22 cellular contexts compared by ENCODE assay signal in genomic region chr6:168097221-168097620, GRCh38. TPM values are rescaled to one million over a fixed set of nuclear protein-coding genes. Genes with fewer than 3 reads are reported as not detected.
A peak's percentile ranks its signal among the peaks of the same experiment; 100 is the strongest.
DNase-seq lines count a peak whose midpoint lies in the region; ATAC-seq and TF ChIP-seq lines count a peak whose summit lies in the region.
"Had no signal": no experiment of that assay in that cellular context is flagged by ENCODE, and none has a peak within 500 bp of the region (broad histone marks: within the 10 kb centered on the region; RNA-seq: fewer than 3 reads in every experiment).

No MANE protein-coding gene starts in this region.

- H3K4me3 ChIP-seq in mesenchymal stem cell (ENCODE audit: insufficient read depth in 1 of 2, low read depth in 1 of 2, low read length in 2 of 2) = peak overlapping the region in 1 of 2 experiments; percentile 2
- no peak overlapping the region for H3K4me3 ChIP-seq in stomach
- H3K4me3 ChIP-seq: SK-N-MC had no signal

- no peak overlapping the region for H2BK20ac ChIP-seq in H9 (ENCODE audit: low read depth, low read length, poor library complexity, severe bottlenecking)

- no peak overlapping the region for H4K5ac ChIP-seq in H9 (ENCODE audit: insufficient read length, low read depth, low read length)

- H3K4me3 Mint-ChIP-seq in H9 = no peak overlapping the region
- H3K4me3 Mint-ChIP-seq in glutamatergic neuron (ENCODE audit: unreplicated experiment) = no peak overlapping the region
- H3K4me3 Mint-ChIP-seq: CD4-positive, CD25-positive, alpha-beta regulatory T cell had no signal

- no peak overlapping the region for H2AFZ ChIP-seq in H9 (ENCODE audit: low read length)
- no peak overlapping the region for H2AFZ ChIP-seq in mesenchymal stem cell (ENCODE audit: low read depth, low read length)

- no peaks in the 10 kb centered on the region for H3K79me2 ChIP-seq in H9 (ENCODE audit: insufficient read depth, low read length)

- H3K36me3 Mint-ChIP-seq in H9 (ENCODE audit: insufficient read depth in 1 of 3, low read depth in 3 of 3) (0 out of 7 replicates have a peak, but pooled peaks cover 0 to 5% (median 0%) of the 10 kb centered on the region in 3 experiments), glutamatergic neuron (ENCODE audit: unreplicated experiment) (peaks cover under 1% of the 10 kb centered on the region)
- H3K36me3 Mint-ChIP-seq: CD4-positive, CD25-positive, alpha-beta regulatory T cell had no signal

- H4K20me1 ChIP-seq in H9 (ENCODE audit: control insufficient read depth, insufficient read depth, insufficient read length) = no peaks in the 10 kb centered on the region

- H3K27ac ChIP-seq in H9 (ENCODE audit: insufficient read length, low read depth, low read length) (no peak overlapping the region), mesenchymal stem cell (ENCODE audit: low read length, poor library complexity, severe bottlenecking) (no peak overlapping the region), stomach (peak overlapping the region; percentile 31 to 74 (median 62))
- H3K27ac ChIP-seq: SK-N-MC had no signal

- no peak overlapping the region for H2BK12ac ChIP-seq in H9 (ENCODE audit: insufficient read length, low read depth, low read length)
- no peak overlapping the region for H2BK12ac ChIP-seq in mesenchymal stem cell (ENCODE audit: low read length in 2 of 2)

- H3K9me3 ChIP-seq in H9 (ENCODE audit: control insufficient read depth, low read depth, low read length) = no peaks in the 10 kb centered on the region
- H3K9me3 ChIP-seq in mesenchymal stem cell (ENCODE audit: control insufficient read depth, low read length) = peaks cover 4% of the 10 kb centered on the region
- H3K9me3 ChIP-seq in stomach = peaks cover 0 to 5% (median 2%) of the 10 kb centered on the region in 4 donors
- H3K9me3 ChIP-seq: BE2C had no signal

- H2BK120ac ChIP-seq in H9 (ENCODE audit: low read depth, low read length, poor library complexity, severe bottlenecking) = no peak overlapping the region
- no peak overlapping the region for H2BK120ac ChIP-seq in mesenchymal stem cell (ENCODE audit: low read depth, low read length)

- peaks cover 4% of the 10 kb centered on the region; the same call in 1 of the 2 replicates for H3K4me1 ChIP-seq in H9 (ENCODE audit: insufficient read depth, low read length)
- peaks cover 13% of the 10 kb centered on the region for H3K4me1 ChIP-seq in mesenchymal stem cell (ENCODE audit: control insufficient read depth, insufficient read depth, low read depth, low read length)
- H3K4me1 ChIP-seq in stomach = peaks cover 12 to 30% (median 28%) of the 10 kb centered on the region in 4 donors
- H3K4me1 ChIP-seq: BE2C had no signal

- no peak for TF ChIP-seq EP300 in stomach (IDR thresholded peaks at IDR 0.05)

- H3K36me3 ChIP-seq in mesenchymal stem cell (ENCODE audit: control insufficient read depth in 1 of 2, insufficient read depth in 2 of 2, low read depth in 1 of 2, low read length in 2 of 2) (no peaks in the 10 kb centered on the region), stomach (no peaks in the 10 kb centered on the region)
- H3K36me3 ChIP-seq: BE2C had no signal

- H3K18ac ChIP-seq in H9 (ENCODE audit: insufficient read length, low read depth, low read length) = peak overlapping the region; percentile 22
- H3K18ac ChIP-seq in mesenchymal stem cell (ENCODE audit: low read depth in 1 of 2, low read length in 2 of 2) = no peak overlapping the region

- H3K14ac ChIP-seq in H9 (ENCODE audit: insufficient read depth, low read length) = no peak overlapping the region; the same call in 1 of the 2 replicates
- peak overlapping the region in 1 of 2 experiments; percentile 5 for H3K14ac ChIP-seq in mesenchymal stem cell (ENCODE audit: low read length in 2 of 2)

- H2AK5ac ChIP-seq in H9 (ENCODE audit: insufficient read length, low read length) (no peak overlapping the region), mesenchymal stem cell (ENCODE audit: low read length, severe bottlenecking) (no peak overlapping the region)

- H3K23ac ChIP-seq in H9 (ENCODE audit: insufficient read length, low read depth, low read length) = no peak overlapping the region
- no peak overlapping the region for H3K23ac ChIP-seq in mesenchymal stem cell (ENCODE audit: low read length in 2 of 2)

- H3K27me3 Mint-ChIP-seq in H9 (ENCODE audit: low read depth) (peaks cover 5% of the 10 kb centered on the region), glutamatergic neuron (ENCODE audit: unreplicated experiment) (peaks cover 12% of the 10 kb centered on the region)

- H3K4me1 Mint-ChIP-seq in H9 (peaks cover 23 to 29% of the 10 kb centered on the region in 2 experiments), glutamatergic neuron (ENCODE audit: low read depth, unreplicated experiment) (peaks cover 2% of the 10 kb centered on the region)
- H3K4me1 Mint-ChIP-seq: CD4-positive, CD25-positive, alpha-beta regulatory T cell had no signal

- TF ChIP-seq POLR2A in stomach (IDR thresholded peaks at IDR 0.05) = no peak

- peaks cover 0 to under 1% of the 10 kb centered on the region in 2 experiments; a peak in 2 of 5 replicates for H3K9me3 Mint-ChIP-seq in H9
- peaks cover 5% of the 10 kb centered on the region for H3K9me3 Mint-ChIP-seq in glutamatergic neuron (ENCODE audit: unreplicated experiment)

- no peak overlapping the region for H3K56ac ChIP-seq in H9 (ENCODE audit: insufficient read length, low read depth, low read length)

- intact Hi-C loops in stomach (cut with DNase I; ENCODE audit: low total_unique reads) = no loop called here

- H2BK15ac ChIP-seq in H9 (ENCODE audit: low read depth, low read length) (no peak overlapping the region), mesenchymal stem cell (ENCODE audit: low read depth, poor library complexity, severe bottlenecking) (no peak overlapping the region)

- H3K27me3 ChIP-seq in H9 (ENCODE audit: insufficient read depth, low read length) (no peaks in the 10 kb centered on the region), mesenchymal stem cell (ENCODE audit: control insufficient read depth in 1 of 2, insufficient read depth in 1 of 2, low read length in 2 of 2) (peaks cover 20 to 36% of the 10 kb centered on the region in 2 experiments), stomach (peaks cover 0 to 31% (median 19%) of the 10 kb centered on the region in 3 donors)
- H3K27me3 ChIP-seq: BE2C had no signal

- H3K9ac ChIP-seq in H9 (ENCODE audit: extremely low read depth, insufficient read length, low read length) = no peak overlapping the region
- H3K9ac ChIP-seq in mesenchymal stem cell (ENCODE audit: low read length) = no peak overlapping the region

- no peak overlapping the region for H3K4me2 ChIP-seq in H9 (ENCODE audit: insufficient read depth, insufficient read length, low read length)
- no peak overlapping the region for H3K4me2 ChIP-seq in mesenchymal stem cell (ENCODE audit: low read length, poor library complexity, severe bottlenecking)

- ATAC-seq in GM21390 (IDR thresholded peaks at IDR 0.05; ENCODE audit: unreplicated experiment) (no peak), HG03460 (IDR thresholded peaks at IDR 0.05; ENCODE audit: unreplicated experiment) (no peak)

- DNase-seq in H9 (no peak), glutamatergic neuron (peak; percentile 6), mesenchymal stem cell (no peak), stomach (no peak), superior temporal gyrus (ENCODE audit: extremely low spot score) (no peak)
- DNase-seq: BE2C; CD4-positive, CD25-positive, alpha-beta regulatory T cell; DMS79; HCEC 1CT; KG1; NCI-H1105; NCI-H187; NCI-H446 treated with DMSO at 0.1 percent for 48 hours; NCI-H526 treated with DMSO at 0.1 percent for 48 hours; OCI-M1; SHP77; SW 1271 had no signal

- H3K79me1 ChIP-seq in H9 (ENCODE audit: insufficient read depth, low read depth, low read length, poor library complexity, severe bottlenecking) (no peaks in the 10 kb centered on the region), mesenchymal stem cell (replicated peaks; ENCODE audit: low read length, poor library complexity, severe bottlenecking) (no peaks in the 10 kb centered on the region)

- TF ChIP-seq CTCF in H9 (conservative IDR thresholded peaks at IDR 0.05) = no peak
- no peak for TF ChIP-seq CTCF in glutamatergic neuron (IDR thresholded peaks at IDR 0.05; ENCODE audit: partially characterized antibody, unreplicated experiment)
- TF ChIP-seq CTCF in stomach (IDR thresholded peaks at IDR 0.05) = no peak

- H3K27ac Mint-ChIP-seq in H9 (0 out of 7 replicates have a peak overlapping the region, but pooled peaks of 1 of the 3 experiments have one; percentile 72), glutamatergic neuron (ENCODE audit: unreplicated experiment) (no peak overlapping the region)
- H3K27ac Mint-ChIP-seq: CD4-positive, CD25-positive, alpha-beta regulatory T cell had no signal

- no peak overlapping the region for H3T11ph ChIP-seq in H9 (ENCODE audit: low read length)

- WGBS in H9 (ENCODE audit: extremely low coverage, insufficient read length, low lambda C conversion rate) = no CpG with 5 or more reads among the region's 10 CpGs
- 92% methylated on average over 10 of the region's 10 CpGs for WGBS in mesenchymal stem cell
- WGBS in stomach, 5 donors = 86 to 95% (median 90%) methylated on average over 3 to 10 of the region's 10 CpGs

- H4K91ac ChIP-seq in H9 (ENCODE audit: insufficient read length, low read depth, low read length) = no peak overlapping the region
- peak overlapping the region; percentile 47 for H4K91ac ChIP-seq in mesenchymal stem cell (ENCODE audit: low read length)

- H3K4ac ChIP-seq in H9 (ENCODE audit: low read depth, low read length) (no peak overlapping the region), mesenchymal stem cell (ENCODE audit: low read depth in 1 of 2, low read length in 2 of 2) (no peak overlapping the region)

- no peak overlapping the region for H2BK5ac ChIP-seq in H9 (ENCODE audit: insufficient read length, low read length)
- H2BK5ac ChIP-seq in mesenchymal stem cell (ENCODE audit: low read depth, low read length, poor library complexity, severe bottlenecking) = no peak overlapping the region

- H3K23me2 ChIP-seq in H9 (ENCODE audit: insufficient read length, low read depth, low read length, poor library complexity, severe bottlenecking) = no peaks in the 10 kb centered on the region

- H4K8ac ChIP-seq in H9 (replicated peaks; ENCODE audit: insufficient read length, low read depth, low read length) (no peak overlapping the region), mesenchymal stem cell (ENCODE audit: low read length) (no peak overlapping the region)

RNA-seq across cellular contexts. Expression of gene FRMD1, which starts 18.2 kb away (rescaled TPM):
- total RNA-seq in H9 (2021) (not detected in 2 replicates), glutamatergic neuron (ENCODE audit: unreplicated experiment) (not detected), stomach (10 to 100 TPM in 3 of 5 donors, 1 to 10 TPM in 1, under 1 TPM in 1; 0.43 to 42.9 (median 16.9) TPM)
- not detected for polyA plus RNA-seq in mesenchymal stem cell (2013, experiment 1 of 2)
- polyA plus RNA-seq in mesenchymal stem cell (2013, experiment 2 of 2) = not detected
- polyA plus RNA-seq in stomach = 1 to 10 TPM; 5.0 to 9.8 (median 5.6) TPM
- total RNA-seq: A673; CD4-positive, CD25-positive, alpha-beta regulatory T cell; HT1080 had no signal
- polyA plus RNA-seq: CD4-positive, CD25-positive, alpha-beta regulatory T cell had no signal

Comparison
In these comparisons a context has a peak if more than half of its experiments do, and no peak if none do; other contexts are left out.
1. H3K27ac ChIP-seq: peak in stomach (5 of 5); none in H9 (single experiment) and mesenchymal stem cell (single experiment).